In the genomic region with DNA sequence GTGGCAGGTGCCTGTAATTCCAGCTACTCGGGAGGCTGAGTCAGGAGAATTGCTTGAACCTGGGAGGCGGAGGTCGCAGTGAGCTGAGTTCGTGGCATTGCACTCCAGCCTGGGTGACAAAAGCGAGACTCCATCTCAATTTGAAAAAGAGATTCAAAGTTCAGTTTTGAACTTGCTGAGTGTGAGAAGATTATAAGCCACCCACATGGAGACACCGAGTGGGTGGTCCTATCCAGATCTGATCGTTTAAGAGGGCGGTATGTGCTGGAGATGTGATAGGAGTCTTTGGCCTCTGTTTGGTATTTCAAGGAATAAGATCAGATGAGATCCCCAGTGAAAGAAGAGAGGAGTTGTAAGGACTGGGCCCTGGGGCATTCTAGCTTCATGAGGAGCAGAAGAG, we compare ENCODE assay signal across 17 cellular contexts. TPM values are rescaled to one million over a fixed set of nuclear protein-coding genes. Genes with fewer than 3 reads are reported as not detected.
DNase-seq lines count a peak whose midpoint lies in the region; ATAC-seq and TF ChIP-seq lines count a peak whose summit lies in the region.
"Had no signal": no experiment of that assay in that cellular context is flagged by ENCODE, and none has a peak within 500 bp of the region (broad histone marks: within the 10 kb centered on the region; RNA-seq: fewer than 3 reads in every experiment).

No MANE protein-coding gene starts in this region.

- ATAC-seq in activated T-cell treated with anti-CD3 and anti-CD28 coated beads, Interleukin-2, amount 50 U/mL, for 4 hours, result no peak
- no peak for ATAC-seq in T-helper 17 cell
- ATAC-seq in effector memory CD8-positive, alpha-beta T cell (replicated peaks), result no peak
- no peak for ATAC-seq in stimulated activated memory B cell treated with anti-CD40 and anti-IgM and Interleukin-4, amounts not matched to agents 10 μg/mL and 1 μg/mL and 100 μg/mL, for 72 hours
- ATAC-seq: A549, HepG2 had no signal

- no peak for TF ChIP-seq POLR2A in testis (IDR thresholded peaks at IDR 0.05)

- TF ChIP-seq CTCF in testis (IDR thresholded peaks at IDR 0.05), result no peak

- no peak for DNase-seq in activated T-cell treated with anti-CD3 and anti-CD28 coated beads, Interleukin-2, amount 50 U/mL, for 24 hours
- DNase-seq in activated T-cell treated with anti-CD3 and anti-CD28 coated beads, Interleukin-2, amount 50 U/mL, for 4 hours, result no peak
- DNase-seq in T-helper 17 cell (no peak), NCI-H2227 treated with DMSO at 0.1 percent for 48 hours (lab: John Stamatoyannopoulos, UW) (no peak), testis (no peak)
- DNase-seq in effector memory CD8-positive, alpha-beta T cell, result no peak
- DNase-seq: DMS53, NCI-H1092, NCI-H1694, NCI-H2107, NCI-H446 treated with DMSO at 0.1 percent for 48 hours, NCI-H748 treated with DMSO at 0.1 percent for 48 hours had no signal

- peaks cover 58% of the 10 kb centered on the region for H3K36me3 Mint-ChIP-seq in activated T-cell treated with anti-CD3 and anti-CD28 coated beads, Interleukin-2, amount 50 U/mL, for 24 hours (ENCODE audit: low read depth)
- peaks cover 43% of the 10 kb centered on the region for H3K36me3 Mint-ChIP-seq in activated T-cell treated with anti-CD3 and anti-CD28 coated beads, Interleukin-2, amount 50 U/mL, for 4 hours (ENCODE audit: insufficient read depth)
- H3K36me3 Mint-ChIP-seq in T-helper 17 cell (ENCODE audit: low read depth), result peaks cover 24% of the 10 kb centered on the region
- peaks cover 7% of the 10 kb centered on the region for H3K36me3 Mint-ChIP-seq in effector memory CD8-positive, alpha-beta T cell (ENCODE audit: insufficient read depth)
- H3K36me3 Mint-ChIP-seq in stimulated activated memory B cell treated with anti-CD40 and anti-IgM and Interleukin-4, amounts not matched to agents 10 μg/mL and 1 μg/mL and 100 μg/mL, for 72 hours, result peaks cover 24% of the 10 kb centered on the region

- no peaks in the 10 kb centered on the region for H3K27me3 ChIP-seq in testis

- no peaks in the 10 kb centered on the region for H3K9me3 Mint-ChIP-seq in activated T-cell treated with anti-CD3 and anti-CD28 coated beads, Interleukin-2, amount 50 U/mL, for 24 hours
- H3K9me3 Mint-ChIP-seq in activated T-cell treated with anti-CD3 and anti-CD28 coated beads, Interleukin-2, amount 50 U/mL, for 4 hours, result no peaks in the 10 kb centered on the region
- no peaks in the 10 kb centered on the region for H3K9me3 Mint-ChIP-seq in effector memory CD8-positive, alpha-beta T cell
- no peaks in the 10 kb centered on the region for H3K9me3 Mint-ChIP-seq in stimulated activated memory B cell treated with anti-CD40 and anti-IgM and Interleukin-4, amounts not matched to agents 10 μg/mL and 1 μg/mL and 100 μg/mL, for 72 hours

- H3K27me3 Mint-ChIP-seq in activated T-cell treated with anti-CD3 and anti-CD28 coated beads, Interleukin-2, amount 50 U/mL, for 24 hours, result no peaks in the 10 kb centered on the region
- no peaks in the 10 kb centered on the region for H3K27me3 Mint-ChIP-seq in activated T-cell treated with anti-CD3 and anti-CD28 coated beads, Interleukin-2, amount 50 U/mL, for 4 hours (ENCODE audit: low read depth)
- H3K27me3 Mint-ChIP-seq in T-helper 17 cell, result no peaks in the 10 kb centered on the region
- H3K27me3 Mint-ChIP-seq in effector memory CD8-positive, alpha-beta T cell, result no peaks in the 10 kb centered on the region
- H3K27me3 Mint-ChIP-seq in stimulated activated memory B cell treated with anti-CD40 and anti-IgM and Interleukin-4, amounts not matched to agents 10 μg/mL and 1 μg/mL and 100 μg/mL, for 72 hours, result no peaks in the 10 kb centered on the region

- H3K4me3 ChIP-seq in testis, result no peak overlapping the region
- H3K4me3 ChIP-seq: A549 had no signal

- H3K9me3 ChIP-seq in T-helper 17 cell (ENCODE audit: control insufficient read depth, low read length, poor library complexity, severe bottlenecking), result no peaks in the 10 kb centered on the region
- H3K9me3 ChIP-seq in testis, result no peaks in the 10 kb centered on the region
- H3K9me3 ChIP-seq: A549 had no signal

- peaks cover 6% of the 10 kb centered on the region for H3K4me1 ChIP-seq in testis

- H3K4me3 Mint-ChIP-seq in activated T-cell treated with anti-CD3 and anti-CD28 coated beads, Interleukin-2, amount 50 U/mL, for 24 hours, result no peak overlapping the region
- H3K4me3 Mint-ChIP-seq in activated T-cell treated with anti-CD3 and anti-CD28 coated beads, Interleukin-2, amount 50 U/mL, for 4 hours, result no peak overlapping the region
- no peak overlapping the region for H3K4me3 Mint-ChIP-seq in T-helper 17 cell
- H3K4me3 Mint-ChIP-seq in effector memory CD8-positive, alpha-beta T cell, result no peak overlapping the region
- H3K4me3 Mint-ChIP-seq in stimulated activated memory B cell treated with anti-CD40 and anti-IgM and Interleukin-4, amounts not matched to agents 10 μg/mL and 1 μg/mL and 100 μg/mL, for 72 hours, result no peak overlapping the region
- H3K4me3 Mint-ChIP-seq: CD14-positive monocyte had no signal

- H3K36me3 ChIP-seq in testis (ENCODE audit: low read depth, missing control alignments), result no peaks in the 10 kb centered on the region

- H3K27ac ChIP-seq in testis, result no peak overlapping the region
- H3K27ac ChIP-seq: A549, KMS-11 had no signal

- peak overlapping the region; percentile 23 for H3K27ac Mint-ChIP-seq in activated T-cell treated with anti-CD3 and anti-CD28 coated beads, Interleukin-2, amount 50 U/mL, for 24 hours
- H3K27ac Mint-ChIP-seq in T-helper 17 cell, result peak overlapping the region; percentile 1
- peak overlapping the region; percentile 0 to 82 for H3K27ac Mint-ChIP-seq in effector memory CD8-positive, alpha-beta T cell
- H3K27ac Mint-ChIP-seq in stimulated activated memory B cell treated with anti-CD40 and anti-IgM and Interleukin-4, amounts not matched to agents 10 μg/mL and 1 μg/mL and 100 μg/mL, for 72 hours, result peak overlapping the region; percentile 18

- peaks cover 54% of the 10 kb centered on the region for H3K4me1 Mint-ChIP-seq in activated T-cell treated with anti-CD3 and anti-CD28 coated beads, Interleukin-2, amount 50 U/mL, for 24 hours (ENCODE audit: low read depth)
- H3K4me1 Mint-ChIP-seq in activated T-cell treated with anti-CD3 and anti-CD28 coated beads, Interleukin-2, amount 50 U/mL, for 4 hours (ENCODE audit: low read depth), result peaks cover 44% of the 10 kb centered on the region
- H3K4me1 Mint-ChIP-seq in T-helper 17 cell, result peaks cover 37% of the 10 kb centered on the region
- peaks cover 35 to 38% of the 10 kb centered on the region in 2 donors for H3K4me1 Mint-ChIP-seq in effector memory CD8-positive, alpha-beta T cell (ENCODE audit: low read depth in 2 of 2)
- peaks cover 11% of the 10 kb centered on the region for H3K4me1 Mint-ChIP-seq in stimulated activated memory B cell treated with anti-CD40 and anti-IgM and Interleukin-4, amounts not matched to agents 10 μg/mL and 1 μg/mL and 100 μg/mL, for 72 hours

- intact Hi-C loops in testis (cut with DNase I; ENCODE audit: low total_unique reads), result no loop called here

- whole genome bisulfite sequencing in testis, 2 donors, result 78 to 81% methylated on average over 8 of the region's 8 CpGs

RNA-seq across cellular contexts. Expression of gene RNF144A, which starts 25.6 kb away (rescaled TPM):
- 10 to 100 TPM; 13.7 to 25.6 (median 18.9) TPM for total RNA-seq in activated T-cell treated with anti-CD3 and anti-CD28 coated beads, Interleukin-2, amount 50 U/mL, for 4 hours
- total RNA-seq in T-helper 17 cell, result 10 to 100 TPM; 15.1 to 21.4 TPM
- total RNA-seq in testis, result 10 to 100 TPM; 12.6 to 12.9 TPM
- 8.9 TPM for polyA plus RNA-seq in testis (ENCODE audit: insufficient read depth, low read depth, low replicate concordance)
